In genomic region chr12:4297617-4298016, GRCh38 we compare ENCODE assay signal across 22 cellular contexts. TPM values are rescaled to one million over a fixed set of nuclear protein-coding genes. Genes with fewer than 3 reads are reported as not detected.
DNase-seq lines count a peak whose midpoint lies in the region; ATAC-seq and TF ChIP-seq lines count a peak whose summit lies in the region.
"Had no signal": no experiment of that assay in that cellular context is flagged by ENCODE, and none has a peak within 500 bp of the region (broad histone marks: within the 10 kb centered on the region; RNA-seq: fewer than 3 reads in every experiment).

No MANE protein-coding gene starts in this region.

- H3K4me3 Mint-ChIP-seq in activated naive CD4-positive, alpha-beta T cell treated with anti-CD3 and anti-CD28 coated beads for 36 hours = no peak overlapping the region
- H3K4me3 Mint-ChIP-seq in activated naive CD8-positive, alpha-beta T cell treated with anti-CD3 and anti-CD28 coated beads, Interleukin-2, amount 50 U/mL, for 24 hours = no peak overlapping the region
- no peak overlapping the region for H3K4me3 Mint-ChIP-seq in progenitor cell of endocrine pancreas (ENCODE audit: low read depth)
- H3K4me3 Mint-ChIP-seq: dendritic cell treated with granulocyte-macrophage colony-stimulating factor and Interleukin-4, amounts not matched to agents 40 ng/mL and 50 ng/mL, for 4 days; immature natural killer cell; naive B cell; stimulated activated naive B cell treated with anti-CD40 and anti-IgM and Interleukin-4, amounts not matched to agents 10 μg/mL and 1 μg/mL and 100 μg/mL, for 72 hours had no signal

- no peaks in the 10 kb centered on the region for H3K27me3 Mint-ChIP-seq in activated naive CD4-positive, alpha-beta T cell treated with anti-CD3 and anti-CD28 coated beads for 36 hours (ENCODE audit: low read depth)
- no peaks in the 10 kb centered on the region for H3K27me3 Mint-ChIP-seq in activated naive CD8-positive, alpha-beta T cell treated with anti-CD3 and anti-CD28 coated beads, Interleukin-2, amount 50 U/mL, for 24 hours
- no peaks in the 10 kb centered on the region for H3K27me3 Mint-ChIP-seq in progenitor cell of endocrine pancreas
- H3K27me3 Mint-ChIP-seq: dendritic cell treated with granulocyte-macrophage colony-stimulating factor and Interleukin-4, amounts not matched to agents 40 ng/mL and 50 ng/mL, for 4 days; naive B cell; stimulated activated naive B cell treated with anti-CD40 and anti-IgM and Interleukin-4, amounts not matched to agents 10 μg/mL and 1 μg/mL and 100 μg/mL, for 72 hours had no signal

- no peak for TF ChIP-seq CTCF in progenitor cell of endocrine pancreas (IDR thresholded peaks at IDR 0.05; ENCODE audit: unreplicated experiment)

- ATAC-seq in activated naive CD8-positive, alpha-beta T cell treated with anti-CD3 and anti-CD28 coated beads, Interleukin-2, amount 50 U/mL, for 24 hours = no peak
- ATAC-seq in GM21528 (IDR thresholded peaks at IDR 0.05; ENCODE audit: low FRiP score, unreplicated experiment) (no peak), HG03565 (IDR thresholded peaks at IDR 0.05; ENCODE audit: unreplicated experiment) (no peak)
- ATAC-seq: gastrocnemius medialis; left lobe of liver; PC-3; stimulated activated naive B cell treated with anti-CD40 and anti-IgM and Interleukin-4, amounts not matched to agents 10 μg/mL and 1 μg/mL and 100 μg/mL, for 72 hours had no signal

- CTCF ChIA-PET in activated naive CD4-positive, alpha-beta T cell treated with anti-CD3 and anti-CD28 coated beads for 36 hours (lab: Charles Lee) = interaction anchor here (0.7 kb wide), 1 partner anchor 231 kb away, joined by 5 read pairs; no protein-coding TSS in a partner anchor

- peak overlapping the region; percentile 65 for H3K27ac Mint-ChIP-seq in activated naive CD4-positive, alpha-beta T cell treated with anti-CD3 and anti-CD28 coated beads for 36 hours
- peak overlapping the region; percentile 16 for H3K27ac Mint-ChIP-seq in activated naive CD8-positive, alpha-beta T cell treated with anti-CD3 and anti-CD28 coated beads, Interleukin-2, amount 50 U/mL, for 24 hours
- peak overlapping the region; percentile 70 for H3K27ac Mint-ChIP-seq in progenitor cell of endocrine pancreas
- H3K27ac Mint-ChIP-seq: dendritic cell treated with granulocyte-macrophage colony-stimulating factor and Interleukin-4, amounts not matched to agents 40 ng/mL and 50 ng/mL, for 4 days; stimulated activated naive B cell treated with anti-CD40 and anti-IgM and Interleukin-4, amounts not matched to agents 10 μg/mL and 1 μg/mL and 100 μg/mL, for 72 hours had no signal

- peaks cover 48% of the 10 kb centered on the region for H3K4me1 Mint-ChIP-seq in activated naive CD4-positive, alpha-beta T cell treated with anti-CD3 and anti-CD28 coated beads for 36 hours (ENCODE audit: low read depth)
- H3K4me1 Mint-ChIP-seq in activated naive CD8-positive, alpha-beta T cell treated with anti-CD3 and anti-CD28 coated beads, Interleukin-2, amount 50 U/mL, for 24 hours = peaks cover 47% of the 10 kb centered on the region
- no peaks in the 10 kb centered on the region for H3K4me1 Mint-ChIP-seq in progenitor cell of endocrine pancreas (ENCODE audit: low read depth)

- H3K36me3 Mint-ChIP-seq in activated naive CD4-positive, alpha-beta T cell treated with anti-CD3 and anti-CD28 coated beads for 36 hours (ENCODE audit: low read depth) = peaks cover 93% of the 10 kb centered on the region
- H3K36me3 Mint-ChIP-seq in activated naive CD8-positive, alpha-beta T cell treated with anti-CD3 and anti-CD28 coated beads, Interleukin-2, amount 50 U/mL, for 24 hours (ENCODE audit: low read depth) = peaks cover 87% of the 10 kb centered on the region
- H3K36me3 Mint-ChIP-seq in progenitor cell of endocrine pancreas (ENCODE audit: insufficient read depth) = peaks cover 54% of the 10 kb centered on the region

- intact Hi-C loops in activated naive CD4-positive, alpha-beta T cell treated with anti-CD3 and anti-CD28 coated beads for 36 hours (cut with micrococcal nuclease) = no loop called here

- DNase-seq in activated naive CD4-positive, alpha-beta T cell treated with anti-CD3 and anti-CD28 coated beads for 36 hours = no peak
- no peak for DNase-seq in activated naive CD4-positive, alpha-beta T cell (lab: John Stamatoyannopoulos, UW)
- DNase-seq in activated naive CD8-positive, alpha-beta T cell treated with anti-CD3 and anti-CD28 coated beads, Interleukin-2, amount 50 U/mL, for 24 hours = no peak
- DNase-seq in progenitor cell of endocrine pancreas (ENCODE audit: low spot score, unreplicated experiment) = no peak
- DNase-seq: activated gamma-delta T cell; aorta; gastrocnemius medialis; hippocampal formation; immature natural killer cell; Kasumi-1; naive B cell; NCI-H510A treated with DMSO at 0.1 percent for 48 hours; ovary; PC-3; SIG-M5; stimulated activated CD4-positive, alpha-beta T cell treated with anti-CD3 and anti-CD28 coated beads, Interleukin-4, amount 100 ng/mL, for 24 hours; stimulated activated naive B cell treated with anti-CD40 and anti-IgM and Interleukin-4, amounts not matched to agents 10 μg/mL and 1 μg/mL and 100 μg/mL, for 72 hours had no signal

- peak; percentile 64 for TF ChIP-seq POLR2A in GM19193 (IDR thresholded peaks at IDR 0.05; ENCODE audit: extremely low read depth, insufficient read depth, insufficient read length)

- H3K9me3 Mint-ChIP-seq in activated naive CD4-positive, alpha-beta T cell treated with anti-CD3 and anti-CD28 coated beads for 36 hours = no peaks in the 10 kb centered on the region
- H3K9me3 Mint-ChIP-seq in activated naive CD8-positive, alpha-beta T cell treated with anti-CD3 and anti-CD28 coated beads, Interleukin-2, amount 50 U/mL, for 24 hours = no peaks in the 10 kb centered on the region
- no peaks in the 10 kb centered on the region for H3K9me3 Mint-ChIP-seq in progenitor cell of endocrine pancreas (ENCODE audit: low read depth)
- H3K9me3 Mint-ChIP-seq: dendritic cell treated with granulocyte-macrophage colony-stimulating factor and Interleukin-4, amounts not matched to agents 40 ng/mL and 50 ng/mL, for 4 days; immature natural killer cell; naive B cell; stimulated activated naive B cell treated with anti-CD40 and anti-IgM and Interleukin-4, amounts not matched to agents 10 μg/mL and 1 μg/mL and 100 μg/mL, for 72 hours had no signal

RNA-seq across cellular contexts. Expression of gene TIGAR, which starts 23.4 kb away (rescaled TPM):
- 10 to 100 TPM; 10.3 to 12.8 TPM for total RNA-seq in activated naive CD4-positive, alpha-beta T cell treated with anti-CD3 and anti-CD28 coated beads for 36 hours
- total RNA-seq in progenitor cell of endocrine pancreas = 18.2 and 21.6 TPM in 2 replicates

RNA-seq across cellular contexts. Expression of gene CCND2, which starts 24.1 kb away (rescaled TPM):
- 100 to 1,000 TPM; 486 to 497 TPM for total RNA-seq in activated naive CD4-positive, alpha-beta T cell treated with anti-CD3 and anti-CD28 coated beads for 36 hours
- 463 and 471 TPM in 2 replicates for total RNA-seq in progenitor cell of endocrine pancreas
- total RNA-seq: PC-3 had no signal

Comparison
In these comparisons a context has a peak if more than half of its experiments do, and no peak if none do; other contexts are left out.
1. H3K27ac Mint-ChIP-seq: peak in every context shown above with its lines; median percentile 70 in progenitor cell of endocrine pancreas; 65 in activated naive CD4-positive, alpha-beta T cell treated with anti-CD3 and anti-CD28 coated beads for 36 hours; 16 in activated naive CD8-positive, alpha-beta T cell treated with anti-CD3 and anti-CD28 coated beads, Interleukin-2, amount 50 U/mL, for 24 hours.